In genomic region chr2:105748564-105748963, GRCh38 we compare ENCODE assay signal across 10 cellular contexts. TPM values are rescaled to one million over a fixed set of nuclear protein-coding genes. Genes with fewer than 3 reads are reported as not detected.
DNase-seq lines count a peak whose midpoint lies in the region; ATAC-seq, FAIRE-seq and TF ChIP-seq lines count a peak whose summit lies in the region.
"Had no signal": no experiment of that assay in that cellular context is flagged by ENCODE, and none has a peak within 500 bp of the region (broad histone marks: within the 10 kb centered on the region; RNA-seq: fewer than 3 reads in every experiment).

No MANE protein-coding gene starts in this region.

- ATAC-seq in activated naive CD4-positive, alpha-beta T cell treated with anti-CD3 and anti-CD28 coated beads, Interleukin-2, amount 50 U/mL, for 72 hours, result no peak
- no peak for ATAC-seq in foreskin keratinocyte

- CTCF ChIA-PET in activated naive CD4-positive, alpha-beta T cell treated with anti-CD3 and anti-CD28 coated beads, Interleukin-2, amount 10 ng/mL, durations not matched to agents 7 days and 5 days (lab: Charles Lee), result interaction anchor here (0.6 to 1.6 kb wide), 4 partner anchors 111 to 219 kb away, joined by 3 read pairs; no protein-coding TSS in a partner anchor

- H3K4me1 ChIP-seq in foreskin keratinocyte (peaks cover 8% of the 10 kb centered on the region), vagina (peaks cover 77% of the 10 kb centered on the region)

- H3K36me3 ChIP-seq in vagina, result peaks cover 0 to 3% of the 10 kb centered on the region in 2 donors

- H3K27ac ChIP-seq in foreskin keratinocyte (no peak overlapping the region), vagina (peak overlapping the region; percentile 13)

- H3K4me3 ChIP-seq in vagina, result peak overlapping the region in 1 of 2 donors; percentile 7

- H3K27ac Mint-ChIP-seq in activated naive CD4-positive, alpha-beta T cell treated with anti-CD3 and anti-CD28 coated beads, Interleukin-2, amount 10 ng/mL, durations not matched to agents 7 days and 5 days, result peak overlapping the region; percentile 95
- peak overlapping the region; percentile 99 to 100 for H3K27ac Mint-ChIP-seq in activated naive CD4-positive, alpha-beta T cell treated with anti-CD3 and anti-CD28 coated beads, Interleukin-2, amount 50 U/mL, for 72 hours

- FAIRE-seq in RCC 7860 (lab: Jason Lieb, UNC), result no peak

- DNase-seq in activated naive CD4-positive, alpha-beta T cell treated with anti-CD3 and anti-CD28 coated beads, Interleukin-2, amount 10 ng/mL, durations not matched to agents 7 days and 5 days, result no peak
- no peak for DNase-seq in activated naive CD4-positive, alpha-beta T cell (lab: John Stamatoyannopoulos, UW)
- DNase-seq in activated naive CD4-positive, alpha-beta T cell treated with anti-CD3 and anti-CD28 coated beads, Interleukin-2, amount 50 U/mL, for 72 hours (ENCODE audit: low spot score in 2 of 2), result no peak
- no peak for DNase-seq in foreskin keratinocyte
- no peak for DNase-seq in vagina (ENCODE audit: extremely low spot score in 2 of 2)
- DNase-seq in hepatic stellate cell (ENCODE audit: low spot score), result no peak
- no peak for DNase-seq in RCC 7860 (ENCODE audit: low spot score)
- no peak for DNase-seq in NCI-H2196 (lab: John Stamatoyannopoulos, UW; ENCODE audit: unreplicated experiment)
- DNase-seq: NCI-H774; stimulated activated CD4-positive, alpha-beta T cell treated with anti-CD3 and anti-CD28 coated beads, Interleukin-2, amount 100 ng/mL, for 24 hours had no signal

- no peaks in the 10 kb centered on the region for H3K27me3 Mint-ChIP-seq in activated naive CD4-positive, alpha-beta T cell treated with anti-CD3 and anti-CD28 coated beads, Interleukin-2, amount 10 ng/mL, durations not matched to agents 7 days and 5 days

- intact Hi-C loops in vagina (cut with DNase I), result no loop called here

- peaks cover 65% of the 10 kb centered on the region for H3K36me3 Mint-ChIP-seq in activated naive CD4-positive, alpha-beta T cell treated with anti-CD3 and anti-CD28 coated beads, Interleukin-2, amount 10 ng/mL, durations not matched to agents 7 days and 5 days
- H3K36me3 Mint-ChIP-seq in activated naive CD4-positive, alpha-beta T cell treated with anti-CD3 and anti-CD28 coated beads, Interleukin-2, amount 50 U/mL, for 72 hours, result peaks cover 51 to 78% of the 10 kb centered on the region in 2 donors

- no peak for TF ChIP-seq POLR2A in vagina (IDR thresholded peaks at IDR 0.05)

- peak overlapping the region; percentile 82 for H3K4me3 Mint-ChIP-seq in activated naive CD4-positive, alpha-beta T cell treated with anti-CD3 and anti-CD28 coated beads, Interleukin-2, amount 10 ng/mL, durations not matched to agents 7 days and 5 days

- TF ChIP-seq CTCF in foreskin keratinocyte (conservative IDR thresholded peaks at IDR 0.05) (peak; percentile 41), vagina (IDR thresholded peaks at IDR 0.05) (no peak)

- H3K4me1 Mint-ChIP-seq in activated naive CD4-positive, alpha-beta T cell treated with anti-CD3 and anti-CD28 coated beads, Interleukin-2, amount 10 ng/mL, durations not matched to agents 7 days and 5 days, result peaks cover 78% of the 10 kb centered on the region

- H3K9me3 Mint-ChIP-seq in activated naive CD4-positive, alpha-beta T cell treated with anti-CD3 and anti-CD28 coated beads, Interleukin-2, amount 10 ng/mL, durations not matched to agents 7 days and 5 days, result peaks cover 3% of the 10 kb centered on the region
- H3K9me3 Mint-ChIP-seq in activated naive CD4-positive, alpha-beta T cell treated with anti-CD3 and anti-CD28 coated beads, Interleukin-2, amount 50 U/mL, for 72 hours, result peaks cover 0 to 6% of the 10 kb centered on the region in 2 donors

- no peaks in the 10 kb centered on the region for H3K9me3 ChIP-seq in vagina

- H3K27me3 ChIP-seq in foreskin keratinocyte (no peaks in the 10 kb centered on the region), vagina (no peaks in the 10 kb centered on the region)

RNA-seq across cellular contexts. Expression of gene NCK2, which starts 3.9 kb away (rescaled TPM):
- 10 to 100 TPM; 89.3 to 98.5 TPM for total RNA-seq in activated naive CD4-positive, alpha-beta T cell treated with anti-CD3 and anti-CD28 coated beads, Interleukin-2, amount 50 U/mL, for 72 hours
- 46.0 and 66.3 TPM in 2 replicates for total RNA-seq in foreskin keratinocyte
- 32.0 and 44.1 TPM in 2 replicates for polyA plus RNA-seq in foreskin keratinocyte
- total RNA-seq in vagina, result 45.9 TPM
